Comparison of ENCODE assay signal across 8 cellular contexts in genomic region chr11:126318642-126319373, GRCh38. TPM values are rescaled to one million over a fixed set of nuclear protein-coding genes. Genes with fewer than 3 reads are reported as not detected.
DNase-seq lines count a peak whose midpoint lies in the region; ATAC-seq lines count a peak whose summit lies in the region.

No MANE protein-coding gene starts in this region.

- H3K27ac Mint-ChIP-seq in activated CD8-positive, alpha-beta T cell treated with anti-CD3 and anti-CD28 coated beads, Interleukin-2, amount 10 ng/mL, durations not matched to agents 7 days and 5 days: peak overlapping the region; percentile 95

- H3K4me3 ChIP-seq in skeletal muscle satellite cell (ENCODE audit: low read length): peak overlapping the region; percentile 37

- H3K9me3 ChIP-seq in skeletal muscle satellite cell (replicated peaks; ENCODE audit: low read length): no peaks in the 10 kb centered on the region

- H3K4me1 ChIP-seq in skeletal muscle satellite cell (ENCODE audit: control insufficient read depth, insufficient read depth, low read length): peaks cover 27% of the 10 kb centered on the region

- H3K4me3 Mint-ChIP-seq in activated CD8-positive, alpha-beta T cell treated with anti-CD3 and anti-CD28 coated beads, Interleukin-2, amount 10 ng/mL, durations not matched to agents 7 days and 5 days: peak overlapping the region; percentile 65

- H3K36me3 ChIP-seq in skeletal muscle satellite cell (ENCODE audit: insufficient read depth, low read length): peaks cover 4% of the 10 kb centered on the region

- in situ Hi-C loops in KBM-7 (cut with MboI; ENCODE audit: low pct_unique_long_range_greater_than_20kb, low sequenced_read_pairs): no loop called here

- no peaks in the 10 kb centered on the region for H3K27me3 ChIP-seq in skeletal muscle satellite cell (ENCODE audit: control insufficient read depth, insufficient read depth, low read length)

- peak overlapping the region; percentile 46 for H3K9ac ChIP-seq in skeletal muscle satellite cell (ENCODE audit: low read depth, low read length)

- H3K4me2 ChIP-seq in skeletal muscle satellite cell (ENCODE audit: low read length): peak overlapping the region; percentile 74

- ATAC-seq in GM21423 (IDR thresholded peaks at IDR 0.05; ENCODE audit: unreplicated experiment): peak; percentile 86
- ATAC-seq in activated CD8-positive, alpha-beta T cell treated with anti-CD3 and anti-CD28 coated beads, Interleukin-2, amount 10 ng/mL, durations not matched to agents 7 days and 5 days: peak; percentile 85

- H3K4me1 Mint-ChIP-seq in activated CD8-positive, alpha-beta T cell treated with anti-CD3 and anti-CD28 coated beads, Interleukin-2, amount 10 ng/mL, durations not matched to agents 7 days and 5 days (ENCODE audit: low read depth): peaks cover 37% of the 10 kb centered on the region

- POLR2A ChIA-PET in activated CD8-positive, alpha-beta T cell treated with anti-CD3 and anti-CD28 coated beads, Interleukin-2, amount 10 ng/mL, durations not matched to agents 7 days and 5 days (lab: Charles Lee): interaction anchor here (0.6 to 3.1 kb wide), 16 partner anchors 10 to 692 kb away, joined by 3 to 40 read pairs (median 3); partner anchors contain the start of genes DCPS, FAM118B, HYLS1 and ST3GAL4

- peaks cover 41% of the 10 kb centered on the region for H3K36me3 Mint-ChIP-seq in activated CD8-positive, alpha-beta T cell treated with anti-CD3 and anti-CD28 coated beads, Interleukin-2, amount 10 ng/mL, durations not matched to agents 7 days and 5 days (ENCODE audit: low read depth)

- CTCF ChIA-PET in activated CD8-positive, alpha-beta T cell treated with anti-CD3 and anti-CD28 coated beads, Interleukin-2, amount 10 ng/mL, durations not matched to agents 7 days and 5 days (lab: Charles Lee): interaction anchor here (0.6 to 3.5 kb wide), 13 partner anchors 9 to 167 kb away, joined by 3 to 33 read pairs (median 4); partner anchors contain the start of gene DCPS

- peak; percentile 90 for DNase-seq in GM04503 (ENCODE audit: low read depth)
- DNase-seq in KBM-7: peak; percentile 97
- DNase-seq in activated CD8-positive, alpha-beta T cell treated with anti-CD3 and anti-CD28 coated beads, Interleukin-2, amount 10 ng/mL, durations not matched to agents 7 days and 5 days: peak; percentile 61
- peak; percentile 86 for DNase-seq in glomerular visceral epithelial cell (ENCODE audit: extremely low spot score)
- DNase-seq in NCI-H1417 treated with DMSO at 0.1 percent for 48 hours (lab: John Stamatoyannopoulos, UW): no peak
- no peak for DNase-seq in NCI-H1436 (lab: John Stamatoyannopoulos, UW)

- no peaks in the 10 kb centered on the region for H3K27me3 Mint-ChIP-seq in activated CD8-positive, alpha-beta T cell treated with anti-CD3 and anti-CD28 coated beads, Interleukin-2, amount 10 ng/mL, durations not matched to agents 7 days and 5 days (ENCODE audit: low read depth)

- peaks cover 6% of the 10 kb centered on the region for H3K9me3 Mint-ChIP-seq in activated CD8-positive, alpha-beta T cell treated with anti-CD3 and anti-CD28 coated beads, Interleukin-2, amount 10 ng/mL, durations not matched to agents 7 days and 5 days (ENCODE audit: insufficient read depth)

RNA-seq across cellular contexts. Expression of gene DCPS, which starts 14.9 kb away (rescaled TPM):
- total RNA-seq in activated CD8-positive, alpha-beta T cell treated with anti-CD3 and anti-CD28 coated beads, Interleukin-2, amount 10 ng/mL, durations not matched to agents 7 days and 5 days: 10 to 100 TPM; 21.8 to 22.5 TPM
- 16.2 and 18.3 TPM in 2 replicates for total RNA-seq in skeletal muscle satellite cell (2012; rRNA removed)

RNA-seq across cellular contexts. Expression of gene TIRAP, which starts 35.9 kb away (rescaled TPM):
- 10 to 100 TPM; 15.3 to 15.4 TPM for total RNA-seq in activated CD8-positive, alpha-beta T cell treated with anti-CD3 and anti-CD28 coated beads, Interleukin-2, amount 10 ng/mL, durations not matched to agents 7 days and 5 days
- total RNA-seq in skeletal muscle satellite cell (2012; rRNA removed): 5.5 and 7.9 TPM in 2 replicates

RNA-seq across cellular contexts. Expression of gene ST3GAL4, which starts 36.7 kb away (rescaled TPM):
- total RNA-seq in activated CD8-positive, alpha-beta T cell treated with anti-CD3 and anti-CD28 coated beads, Interleukin-2, amount 10 ng/mL, durations not matched to agents 7 days and 5 days: 10 to 100 TPM; 10.3 to 11.8 TPM
- 12.2 and 22.3 TPM in 2 replicates for total RNA-seq in skeletal muscle satellite cell (2012; rRNA removed)

RNA-seq across cellular contexts. Expression of gene FOXRED1, which starts 49.9 kb away (rescaled TPM):
- 10 to 100 TPM; 46.5 to 50.4 TPM for total RNA-seq in activated CD8-positive, alpha-beta T cell treated with anti-CD3 and anti-CD28 coated beads, Interleukin-2, amount 10 ng/mL, durations not matched to agents 7 days and 5 days
- total RNA-seq in skeletal muscle satellite cell (2012; rRNA removed): 18.3 and 18.5 TPM in 2 replicates

RNA-seq across cellular contexts. Expression of gene SRPRA, which starts 50.1 kb away (rescaled TPM):
- total RNA-seq in activated CD8-positive, alpha-beta T cell treated with anti-CD3 and anti-CD28 coated beads, Interleukin-2, amount 10 ng/mL, durations not matched to agents 7 days and 5 days: 100 to 1,000 TPM in 1 of 2 experiments, 10 to 100 TPM in 1; 99.0 to 103 TPM
- total RNA-seq in skeletal muscle satellite cell (2012; rRNA removed): 91.0 and 104 TPM in 2 replicates

Comparison
In these comparisons a context has a peak if more than half of its experiments do, and no peak if none do; other contexts are left out.
1. DNase-seq: peak in GM04503 (single experiment), KBM-7 (single experiment), activated CD8-positive, alpha-beta T cell treated with anti-CD3 and anti-CD28 coated beads, Interleukin-2, amount 10 ng/mL, durations not matched to agents 7 days and 5 days (single experiment) and glomerular visceral epithelial cell (single experiment); none in NCI-H1417 treated with DMSO at 0.1 percent for 48 hours (single experiment) and NCI-H1436 (single experiment).